ENCODE assay signal across 1 cellular context in genomic region chr1:147717051-147717705, GRCh38.
TF ChIP-seq lines count a peak whose summit lies in the region.

No MANE protein-coding gene starts in this region.

TF ChIP-seq in HepG2, 621 proteins besides CTCF, POLR2A, EP300 and RAD21 (continued from another document):
- TF ChIP-seq ZNF687 (CRISPR knock-in tag; IDR thresholded peaks at IDR 0.05) = 0 out of 2 replicates have a peak, but pooled peaks have one; percentile 17
- no peak for TF ChIP-seq MXD3 (CRISPR knock-in tag; IDR thresholded peaks at IDR 0.05)
- TF ChIP-seq ZBTB10 (CRISPR knock-in tag; IDR thresholded peaks at IDR 0.05; ENCODE audit: borderline replicate concordance) = no peak
- no peak for TF ChIP-seq TSC22D2 (CRISPR knock-in tag; IDR thresholded peaks at IDR 0.05; ENCODE audit: borderline replicate concordance)
- no peak for TF ChIP-seq MLXIP (CRISPR knock-in tag; IDR thresholded peaks at IDR 0.05; ENCODE audit: borderline replicate concordance)
- no peak for TF ChIP-seq ARID2 (CRISPR knock-in tag; IDR thresholded peaks at IDR 0.05; ENCODE audit: borderline replicate concordance)
- TF ChIP-seq PAXIP1 (CRISPR knock-in tag; conservative IDR thresholded peaks at IDR 0.05) = peak; percentile 50; the same call in 1 of the 2 replicates
- TF ChIP-seq HOMEZ (CRISPR knock-in tag; IDR thresholded peaks at IDR 0.05; ENCODE audit: low read depth) = 0 out of 2 replicates have a peak, but pooled peaks have one; percentile 32
- no peak for TF ChIP-seq ZNF33A (CRISPR knock-in tag; IDR thresholded peaks at IDR 0.05; ENCODE audit: borderline replicate concordance)
- peak; percentile 41; the same call in 1 of the 2 replicates for TF ChIP-seq FOXO1 (CRISPR knock-in tag; IDR thresholded peaks at IDR 0.05)
- no peak for TF ChIP-seq MBNL3 (CRISPR knock-in tag; conservative IDR thresholded peaks at IDR 0.05)
- TF ChIP-seq ZNF614 (CRISPR knock-in tag; IDR thresholded peaks at IDR 0.05; ENCODE audit: borderline replicate concordance) = 0 out of 2 replicates have a peak, but pooled peaks have one; percentile 29
- no peak for TF ChIP-seq RBM22 (optimal IDR thresholded peaks at IDR 0.05; ENCODE audit: low read length)
- peak; percentile 62; the same call in 1 of the 2 replicates for TF ChIP-seq RARA (CRISPR knock-in tag; IDR thresholded peaks at IDR 0.05)
- TF ChIP-seq TFAP4 (IDR thresholded peaks at IDR 0.05; ENCODE audit: borderline replicate concordance, low read depth) = no peak
- no peak for TF ChIP-seq NCOA5 (CRISPR knock-in tag; IDR thresholded peaks at IDR 0.05)
